In the genomic region with DNA sequence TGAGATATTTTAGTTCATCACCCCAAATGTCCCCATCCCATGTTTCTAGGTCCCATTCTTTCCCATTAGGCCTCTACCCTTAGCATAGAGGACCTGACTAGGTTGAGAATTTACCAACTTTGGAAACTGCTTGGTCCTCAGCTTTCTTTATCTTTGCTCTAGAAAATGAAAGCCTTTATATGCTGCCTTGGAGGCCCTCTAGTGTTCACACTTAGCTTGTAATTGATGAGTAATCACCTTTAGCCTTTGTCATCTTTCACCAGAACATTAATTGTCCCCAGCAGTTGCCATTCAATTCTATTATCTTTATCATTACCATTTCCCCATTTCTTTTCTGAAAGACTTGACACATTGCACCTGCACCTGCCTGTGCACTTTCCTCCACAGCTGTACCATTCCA, we compare ENCODE assay signal across 8 cellular contexts.
A peak's percentile ranks its signal among the peaks of the same experiment; 100 is the strongest.
DNase-seq lines count a peak whose midpoint lies in the region; ATAC-seq and TF ChIP-seq lines count a peak whose summit lies in the region.

No MANE protein-coding gene starts in this region.

- H3K4me3 Mint-ChIP-seq in activated CD8-positive, alpha-beta T cell treated with anti-CD3 and anti-CD28 coated beads for 36 hours = no peak overlapping the region
- no peak overlapping the region for H3K4me3 Mint-ChIP-seq in activated CD8-positive, alpha-beta T cell treated with anti-CD3 and anti-CD28 coated beads, Interleukin-2, amount 10 ng/mL, durations not matched to agents 7 days and 5 days

- POLR2A ChIA-PET in activated CD8-positive, alpha-beta T cell treated with anti-CD3 and anti-CD28 coated beads for 36 hours (lab: Charles Lee) = no interaction called here
- POLR2A ChIA-PET in activated CD8-positive, alpha-beta T cell treated with anti-CD3 and anti-CD28 coated beads, Interleukin-2, amount 10 ng/mL, durations not matched to agents 7 days and 5 days (lab: Charles Lee) = interaction anchor here (0.7 kb wide), 1 partner anchor 975 kb away, joined by 3 read pairs; no protein-coding TSS in a partner anchor

- H3K27ac Mint-ChIP-seq in activated CD8-positive, alpha-beta T cell treated with anti-CD3 and anti-CD28 coated beads for 36 hours = no peak overlapping the region
- no peak overlapping the region for H3K27ac Mint-ChIP-seq in activated CD8-positive, alpha-beta T cell treated with anti-CD3 and anti-CD28 coated beads, Interleukin-2, amount 10 ng/mL, durations not matched to agents 7 days and 5 days

- peak; percentile 6 for DNase-seq in activated CD8-positive, alpha-beta T cell treated with anti-CD3 and anti-CD28 coated beads for 36 hours
- no peak for DNase-seq in activated CD8-positive, alpha-beta T cell treated with anti-CD3 and anti-CD28 coated beads, Interleukin-2, amount 10 ng/mL, durations not matched to agents 7 days and 5 days
- DNase-seq in Kasumi-1 (lab: John Stamatoyannopoulos, UW) (peak; percentile 66 to 82), dorsolateral prefrontal cortex (no peak), renal cortical epithelial cell (ENCODE audit: low read depth) (peak; percentile 53), NCI-H2081 treated with DMSO at 0.1 percent for 48 hours (lab: John Stamatoyannopoulos, UW) (no peak), HK-2 (ENCODE audit: unreplicated experiment) (no peak)
- DNase-seq in activated T-cell treated with anti-CD3 and anti-CD28 coated beads, Interleukin-2, amount 50 U/mL, for 48 hours = no peak

- peaks cover 3% of the 10 kb centered on the region for H3K27me3 Mint-ChIP-seq in activated CD8-positive, alpha-beta T cell treated with anti-CD3 and anti-CD28 coated beads for 36 hours
- H3K27me3 Mint-ChIP-seq in activated CD8-positive, alpha-beta T cell treated with anti-CD3 and anti-CD28 coated beads, Interleukin-2, amount 10 ng/mL, durations not matched to agents 7 days and 5 days (ENCODE audit: low read depth) = no peaks in the 10 kb centered on the region

- H3K27ac ChIP-seq in dorsolateral prefrontal cortex = no peak overlapping the region

- H3K27me3 ChIP-seq in dorsolateral prefrontal cortex = no peaks in the 10 kb centered on the region

- intact Hi-C loops in activated CD8-positive, alpha-beta T cell treated with anti-CD3 and anti-CD28 coated beads for 36 hours (cut with micrococcal nuclease) = no loop called here
- intact Hi-C loops in dorsolateral prefrontal cortex (cut with DNase I) = no loop called here

- no peak overlapping the region for H3K4me3 ChIP-seq in dorsolateral prefrontal cortex

- CTCF ChIA-PET in activated CD8-positive, alpha-beta T cell treated with anti-CD3 and anti-CD28 coated beads for 36 hours (lab: Charles Lee) = interaction anchor here (0.8 to 1.3 kb wide), 6 partner anchors 13 to 1164 kb away, joined by 3 to 5 read pairs (median 3); no protein-coding TSS in a partner anchor
- CTCF ChIA-PET in activated CD8-positive, alpha-beta T cell treated with anti-CD3 and anti-CD28 coated beads, Interleukin-2, amount 10 ng/mL, durations not matched to agents 7 days and 5 days (lab: Charles Lee) = interaction anchor here (1.0 kb wide), 2 partner anchors 975 to 1009 kb away, joined by 4 read pairs; no protein-coding TSS in a partner anchor

- H3K36me3 Mint-ChIP-seq in activated CD8-positive, alpha-beta T cell treated with anti-CD3 and anti-CD28 coated beads for 36 hours (ENCODE audit: low read depth) = no peaks in the 10 kb centered on the region
- H3K36me3 Mint-ChIP-seq in activated CD8-positive, alpha-beta T cell treated with anti-CD3 and anti-CD28 coated beads, Interleukin-2, amount 10 ng/mL, durations not matched to agents 7 days and 5 days (ENCODE audit: low read depth) = no peaks in the 10 kb centered on the region

- peak; percentile 21 for TF ChIP-seq CTCF in activated CD8-positive, alpha-beta T cell treated with anti-CD3 and anti-CD28 coated beads for 36 hours (IDR thresholded peaks at IDR 0.05)
- peak in 40 of 56 donors; percentile 12 to 57 (median 32) for TF ChIP-seq CTCF in dorsolateral prefrontal cortex (IDR thresholded peaks at IDR 0.05 in 54 of 56, conservative IDR thresholded peaks at IDR 0.05 in 2 of 56; ENCODE audit: low read depth in 1 of 56, partially characterized antibody in 56 of 56)

- no peak for ATAC-seq in activated CD8-positive, alpha-beta T cell treated with anti-CD3 and anti-CD28 coated beads for 36 hours
- no peak for ATAC-seq in activated CD8-positive, alpha-beta T cell treated with anti-CD3 and anti-CD28 coated beads, Interleukin-2, amount 10 ng/mL, durations not matched to agents 7 days and 5 days

- no peaks in the 10 kb centered on the region for H3K4me1 Mint-ChIP-seq in activated CD8-positive, alpha-beta T cell treated with anti-CD3 and anti-CD28 coated beads for 36 hours (ENCODE audit: low read depth)
- no peaks in the 10 kb centered on the region for H3K4me1 Mint-ChIP-seq in activated CD8-positive, alpha-beta T cell treated with anti-CD3 and anti-CD28 coated beads, Interleukin-2, amount 10 ng/mL, durations not matched to agents 7 days and 5 days (ENCODE audit: low read depth)

- H3K9me3 Mint-ChIP-seq in activated CD8-positive, alpha-beta T cell treated with anti-CD3 and anti-CD28 coated beads for 36 hours = no peaks in the 10 kb centered on the region
- H3K9me3 Mint-ChIP-seq in activated CD8-positive, alpha-beta T cell treated with anti-CD3 and anti-CD28 coated beads, Interleukin-2, amount 10 ng/mL, durations not matched to agents 7 days and 5 days (ENCODE audit: insufficient read depth) = no peaks in the 10 kb centered on the region

Comparison
In these comparisons a context has a peak if more than half of its experiments do, and no peak if none do; other contexts are left out.
1. DNase-seq: peak in activated CD8-positive, alpha-beta T cell treated with anti-CD3 and anti-CD28 coated beads for 36 hours (single experiment), Kasumi-1 (2 of 2) and renal cortical epithelial cell (single experiment); none in activated CD8-positive, alpha-beta T cell treated with anti-CD3 and anti-CD28 coated beads, Interleukin-2, amount 10 ng/mL, durations not matched to agents 7 days and 5 days (single experiment), dorsolateral prefrontal cortex (0 of 10), NCI-H2081 treated with DMSO at 0.1 percent for 48 hours (single experiment), activated T-cell treated with anti-CD3 and anti-CD28 coated beads, Interleukin-2, amount 50 U/mL, for 48 hours (0 of 2) and HK-2 (single experiment).